9 cellular contexts compared by ENCODE assay signal in the genomic region with DNA sequence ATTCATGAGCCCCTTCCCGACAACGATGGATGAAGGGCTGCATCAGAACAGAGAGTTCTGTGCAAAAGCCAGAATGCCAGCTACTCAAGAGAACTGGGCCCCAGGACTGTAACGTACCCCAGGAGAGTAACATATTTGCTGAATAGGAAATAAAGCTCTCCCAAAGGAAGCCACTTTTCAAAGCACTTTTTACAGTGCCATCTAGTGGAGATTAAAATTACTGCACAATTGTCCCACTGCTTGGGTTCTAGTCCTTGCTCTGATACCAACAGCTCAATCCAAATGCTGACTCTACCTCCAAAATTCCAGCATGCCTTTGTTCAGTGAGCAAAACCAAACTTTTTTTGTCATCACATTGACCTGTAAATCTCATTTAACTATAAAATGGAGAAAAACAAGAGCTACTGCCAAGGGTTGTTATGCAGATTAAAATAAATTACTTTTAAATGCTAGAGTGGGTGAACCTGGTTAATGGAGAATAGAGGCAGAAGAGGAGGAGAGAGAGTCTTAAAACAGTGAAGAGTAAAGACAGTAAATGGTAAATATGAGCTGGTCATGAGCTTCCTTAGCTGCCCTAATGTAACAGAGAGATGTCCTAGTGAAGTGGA.
A peak's percentile ranks its signal among the peaks of the same experiment; 100 is the strongest.
DNase-seq lines count a peak whose midpoint lies in the region; ATAC-seq and TF ChIP-seq lines count a peak whose summit lies in the region.
"Had no signal": no experiment of that assay in that cellular context is flagged by ENCODE, and none has a peak within 500 bp of the region (broad histone marks: within the 10 kb centered on the region; RNA-seq: fewer than 3 reads in every experiment).

No MANE protein-coding gene starts in this region.

- POLR2A ChIA-PET in WTC11 (lab: Charles Lee): interaction anchor here (1.0 kb wide), 1 partner anchor 14 kb away, joined by 3 read pairs; no protein-coding TSS in a partner anchor

- no peak overlapping the region for H3K27ac Mint-ChIP-seq in WTC11
- H3K27ac Mint-ChIP-seq: activated naive CD8-positive, alpha-beta T cell treated with anti-CD3 and anti-CD28 coated beads, Interleukin-2, amount 10 ng/mL, durations not matched to agents 7 days and 5 days had no signal

- no peak overlapping the region for H3K4me2 ChIP-seq in Loucy (ENCODE audit: low read depth, low read length, poor library complexity, severe bottlenecking)

- no peaks in the 10 kb centered on the region for H3F3A ChIP-seq in Loucy (ENCODE audit: low read depth)

- peaks cover 30% of the 10 kb centered on the region for H3K27me3 Mint-ChIP-seq in WTC11 (ENCODE audit: low read depth)

- H4K20me1 ChIP-seq in Loucy (ENCODE audit: insufficient read depth, low read length, poor library complexity, severe bottlenecking): no peaks in the 10 kb centered on the region

- no peak overlapping the region for H3K9ac ChIP-seq in Loucy (ENCODE audit: low read depth, low read length, poor library complexity, severe bottlenecking)

- no peak overlapping the region for H2AFZ ChIP-seq in Loucy (ENCODE audit: low read length)

- no peak overlapping the region for H3K27ac ChIP-seq in vagina

- intact Hi-C loops in vagina (cut with DNase I): no loop called here

- H3K36me3 ChIP-seq in Loucy (ENCODE audit: insufficient read depth, low read length) (no peaks in the 10 kb centered on the region), vagina (no peaks in the 10 kb centered on the region)

- no peaks in the 10 kb centered on the region for H3K79me2 ChIP-seq in Loucy (ENCODE audit: insufficient read depth, low read length)

- H3K27me3 ChIP-seq in Loucy (ENCODE audit: insufficient read depth, low read length, poor library complexity, severe bottlenecking) (no peaks in the 10 kb centered on the region), vagina (no peaks in the 10 kb centered on the region)

- no peak overlapping the region for H3K4me3 ChIP-seq in Loucy (ENCODE audit: low read length, poor library complexity, severe bottlenecking)
- no peak overlapping the region for H3K4me3 ChIP-seq in vagina

- H3K4me3 Mint-ChIP-seq in WTC11: no peak overlapping the region
- H3K4me3 Mint-ChIP-seq: activated naive CD8-positive, alpha-beta T cell treated with anti-CD3 and anti-CD28 coated beads, Interleukin-2, amount 10 ng/mL, durations not matched to agents 7 days and 5 days had no signal

- H3K9me2 ChIP-seq in Loucy (replicated peaks; ENCODE audit: low read depth, low read length): no peaks in the 10 kb centered on the region

- no peaks in the 10 kb centered on the region for H3K4me1 ChIP-seq in Loucy (ENCODE audit: insufficient read depth, low read length, poor library complexity, severe bottlenecking)
- no peaks in the 10 kb centered on the region for H3K4me1 ChIP-seq in vagina

- H3K9me3 ChIP-seq in Loucy (ENCODE audit: insufficient read depth, low read depth, low read length) (no peaks in the 10 kb centered on the region), vagina (no peaks in the 10 kb centered on the region)

- H3K9me3 Mint-ChIP-seq in WTC11: 0 out of 2 replicates have a peak, but pooled peaks cover 3% of the 10 kb centered on the region
- H3K9me3 Mint-ChIP-seq: activated naive CD8-positive, alpha-beta T cell treated with anti-CD3 and anti-CD28 coated beads, Interleukin-2, amount 10 ng/mL, durations not matched to agents 7 days and 5 days had no signal

- DNase-seq in NCI-H2227 (lab: John Stamatoyannopoulos, UW; ENCODE audit: unreplicated experiment) (peak; percentile 1), NCI-H2227 treated with DMSO at 0.1 percent for 48 hours (lab: John Stamatoyannopoulos, UW) (no peak), WTC11 (ENCODE audit: low spot score) (no peak), inferior parietal cortex (ENCODE audit: extremely low spot score) (peak; percentile 83), DMS79 (lab: John Stamatoyannopoulos, UW) (no peak), vagina (ENCODE audit: extremely low spot score in 2 of 2) (no peak)
- DNase-seq: activated naive CD8-positive, alpha-beta T cell treated with anti-CD3 and anti-CD28 coated beads, Interleukin-2, amount 10 ng/mL, durations not matched to agents 7 days and 5 days had no signal

- no peak for TF ChIP-seq POLR2A in vagina (IDR thresholded peaks at IDR 0.05)

- TF ChIP-seq CTCF in Loucy (conservative IDR thresholded peaks at IDR 0.05; ENCODE audit: low read length): peak; percentile 81
- TF ChIP-seq CTCF in WTC11 (IDR thresholded peaks at IDR 0.05): peak; percentile 58
- peak in 1 of 3 experiments; percentile 63 for TF ChIP-seq CTCF in vagina (IDR thresholded peaks at IDR 0.05)

- CTCF ChIA-PET in WTC11 (lab: Charles Lee): interaction anchor here (0.6 to 5.6 kb wide), 49 partner anchors 9 to 888 kb away, joined by 3 to 116 read pairs (median 4); no protein-coding TSS in a partner anchor

- no peaks in the 10 kb centered on the region for H3K4me1 Mint-ChIP-seq in WTC11
- H3K4me1 Mint-ChIP-seq: activated naive CD8-positive, alpha-beta T cell treated with anti-CD3 and anti-CD28 coated beads, Interleukin-2, amount 10 ng/mL, durations not matched to agents 7 days and 5 days had no signal

- no peaks in the 10 kb centered on the region for H3K36me3 Mint-ChIP-seq in WTC11
- H3K36me3 Mint-ChIP-seq: activated naive CD8-positive, alpha-beta T cell treated with anti-CD3 and anti-CD28 coated beads, Interleukin-2, amount 10 ng/mL, durations not matched to agents 7 days and 5 days had no signal

- peak; percentile 72 for ATAC-seq in GM21528 (IDR thresholded peaks at IDR 0.05; ENCODE audit: low FRiP score, unreplicated experiment)
- ATAC-seq in WTC11: peak; percentile 93

TF ChIP-seq in WTC11, 78 proteins besides CTCF, POLR2A, EP300 and RAD21 (continues in another document):
- TF ChIP-seq, protein P1, sequence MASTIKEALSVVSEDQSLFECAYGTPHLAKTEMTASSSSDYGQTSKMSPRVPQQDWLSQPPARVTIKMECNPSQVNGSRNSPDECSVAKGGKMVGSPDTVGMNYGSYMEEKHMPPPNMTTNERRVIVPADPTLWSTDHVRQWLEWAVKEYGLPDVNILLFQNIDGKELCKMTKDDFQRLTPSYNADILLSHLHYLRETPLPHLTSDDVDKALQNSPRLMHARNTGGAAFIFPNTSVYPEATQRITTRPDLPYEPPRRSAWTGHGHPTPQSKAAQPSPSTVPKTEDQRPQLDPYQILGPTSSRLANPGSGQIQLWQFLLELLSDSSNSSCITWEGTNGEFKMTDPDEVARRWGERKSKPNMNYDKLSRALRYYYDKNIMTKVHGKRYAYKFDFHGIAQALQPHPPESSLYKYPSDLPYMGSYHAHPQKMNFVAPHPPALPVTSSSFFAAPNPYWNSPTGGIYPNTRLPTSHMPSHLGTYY (CRISPR knock-in tag; IDR thresholded peaks at IDR 0.05): no peak
- TF ChIP-seq NFATC4 (CRISPR knock-in tag; IDR thresholded peaks at IDR 0.05) (no peak), JUN (CRISPR knock-in tag; IDR thresholded peaks at IDR 0.05) (no peak), NR1H2 (CRISPR knock-in tag; IDR thresholded peaks at IDR 0.05) (no peak), ZNF138 (CRISPR knock-in tag; conservative IDR thresholded peaks at IDR 0.05) (no peak), FOXK1 (CRISPR knock-in tag; IDR thresholded peaks at IDR 0.05) (no peak)
- TF ChIP-seq, protein P2, sequence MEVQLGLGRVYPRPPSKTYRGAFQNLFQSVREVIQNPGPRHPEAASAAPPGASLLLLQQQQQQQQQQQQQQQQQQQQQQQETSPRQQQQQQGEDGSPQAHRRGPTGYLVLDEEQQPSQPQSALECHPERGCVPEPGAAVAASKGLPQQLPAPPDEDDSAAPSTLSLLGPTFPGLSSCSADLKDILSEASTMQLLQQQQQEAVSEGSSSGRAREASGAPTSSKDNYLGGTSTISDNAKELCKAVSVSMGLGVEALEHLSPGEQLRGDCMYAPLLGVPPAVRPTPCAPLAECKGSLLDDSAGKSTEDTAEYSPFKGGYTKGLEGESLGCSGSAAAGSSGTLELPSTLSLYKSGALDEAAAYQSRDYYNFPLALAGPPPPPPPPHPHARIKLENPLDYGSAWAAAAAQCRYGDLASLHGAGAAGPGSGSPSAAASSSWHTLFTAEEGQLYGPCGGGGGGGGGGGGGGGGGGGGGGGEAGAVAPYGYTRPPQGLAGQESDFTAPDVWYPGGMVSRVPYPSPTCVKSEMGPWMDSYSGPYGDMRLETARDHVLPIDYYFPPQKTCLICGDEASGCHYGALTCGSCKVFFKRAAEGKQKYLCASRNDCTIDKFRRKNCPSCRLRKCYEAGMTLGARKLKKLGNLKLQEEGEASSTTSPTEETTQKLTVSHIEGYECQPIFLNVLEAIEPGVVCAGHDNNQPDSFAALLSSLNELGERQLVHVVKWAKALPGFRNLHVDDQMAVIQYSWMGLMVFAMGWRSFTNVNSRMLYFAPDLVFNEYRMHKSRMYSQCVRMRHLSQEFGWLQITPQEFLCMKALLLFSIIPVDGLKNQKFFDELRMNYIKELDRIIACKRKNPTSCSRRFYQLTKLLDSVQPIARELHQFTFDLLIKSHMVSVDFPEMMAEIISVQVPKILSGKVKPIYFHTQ (CRISPR knock-in tag; IDR thresholded peaks at IDR 0.05): no peak
- TF ChIP-seq, protein P3, sequence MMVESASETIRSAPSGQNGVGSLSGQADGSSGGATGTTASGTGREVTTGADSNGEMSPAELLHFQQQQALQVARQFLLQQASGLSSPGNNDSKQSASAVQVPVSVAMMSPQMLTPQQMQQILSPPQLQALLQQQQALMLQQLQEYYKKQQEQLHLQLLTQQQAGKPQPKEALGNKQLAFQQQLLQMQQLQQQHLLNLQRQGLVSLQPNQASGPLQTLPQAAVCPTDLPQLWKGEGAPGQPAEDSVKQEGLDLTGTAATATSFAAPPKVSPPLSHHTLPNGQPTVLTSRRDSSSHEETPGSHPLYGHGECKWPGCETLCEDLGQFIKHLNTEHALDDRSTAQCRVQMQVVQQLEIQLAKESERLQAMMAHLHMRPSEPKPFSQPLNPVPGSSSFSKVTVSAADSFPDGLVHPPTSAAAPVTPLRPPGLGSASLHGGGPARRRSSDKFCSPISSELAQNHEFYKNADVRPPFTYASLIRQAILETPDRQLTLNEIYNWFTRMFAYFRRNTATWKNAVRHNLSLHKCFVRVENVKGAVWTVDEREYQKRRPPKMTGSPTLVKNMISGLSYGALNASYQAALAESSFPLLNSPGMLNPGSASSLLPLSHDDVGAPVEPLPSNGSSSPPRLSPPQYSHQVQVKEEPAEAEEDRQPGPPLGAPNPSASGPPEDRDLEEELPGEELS (CRISPR knock-in tag; IDR thresholded peaks at IDR 0.05): no peak

Comparison
In these comparisons a context has a peak if more than half of its experiments do, and no peak if none do; other contexts are left out.
1. DNase-seq: peak in NCI-H2227 (single experiment) and inferior parietal cortex (single experiment); none in NCI-H2227 treated with DMSO at 0.1 percent for 48 hours (single experiment), WTC11 (single experiment), DMS79 (single experiment) and vagina (0 of 2).